21 cellular contexts compared by ENCODE assay signal in the genomic region with DNA sequence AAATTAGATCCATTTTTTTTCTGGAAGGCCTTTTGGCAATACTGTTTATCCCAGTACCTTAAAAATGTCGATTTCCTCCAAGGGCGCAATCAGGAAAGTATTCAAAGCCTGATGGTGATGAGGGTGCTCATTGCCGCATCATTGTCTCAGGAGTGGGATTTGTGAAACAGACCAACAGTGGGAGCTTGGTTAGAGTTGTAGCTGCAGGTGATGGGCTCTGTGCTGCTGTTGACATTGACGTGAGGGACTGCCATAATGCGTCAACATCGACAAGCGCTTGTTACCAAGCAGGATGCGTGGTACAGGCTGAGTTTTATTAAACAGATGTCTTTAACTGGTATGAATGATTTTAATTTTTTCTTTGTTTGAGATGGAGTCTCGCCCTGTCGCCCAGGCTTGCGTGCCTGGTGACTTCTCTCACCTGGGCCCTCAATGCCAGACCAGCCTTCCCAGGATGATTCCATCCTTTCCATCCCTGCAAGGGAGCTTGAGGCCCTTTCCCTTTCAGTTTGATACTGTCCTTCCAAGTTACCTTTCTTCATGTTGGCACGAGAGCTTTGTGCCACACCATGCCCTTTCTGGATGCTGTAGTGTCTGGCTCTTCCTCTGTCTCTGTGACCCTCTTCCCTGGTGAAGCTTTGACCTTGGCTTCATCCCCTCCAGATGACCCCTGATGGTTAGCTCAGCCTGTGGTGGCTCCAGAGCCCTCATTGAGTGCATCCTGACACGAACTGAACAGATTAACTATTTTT. TPM values are rescaled to one million over a fixed set of nuclear protein-coding genes. Genes with fewer than 3 reads are reported as not detected.
DNase-seq lines count a peak whose midpoint lies in the region; ATAC-seq and TF ChIP-seq lines count a peak whose summit lies in the region.
"Had no signal": no experiment of that assay in that cellular context is flagged by ENCODE, and none has a peak within 500 bp of the region (broad histone marks: within the 10 kb centered on the region; RNA-seq: fewer than 3 reads in every experiment).

No MANE protein-coding gene starts in this region.

- H3K4me1 Mint-ChIP-seq in activated naive CD8-positive, alpha-beta T cell (ENCODE audit: low read depth): peaks cover 79% of the 10 kb centered on the region
- peaks cover 63% of the 10 kb centered on the region for H3K4me1 Mint-ChIP-seq in activated naive CD8-positive, alpha-beta T cell treated with anti-CD3 and anti-CD28 coated beads for 36 hours
- H3K4me1 Mint-ChIP-seq in activated CD8-positive, alpha-beta T cell treated with anti-CD3 and anti-CD28 coated beads for 36 hours (ENCODE audit: low read depth): peaks cover 78% of the 10 kb centered on the region
- H3K4me1 Mint-ChIP-seq in immature natural killer cell: peaks cover 78 to 84% of the 10 kb centered on the region in 2 donors
- peaks cover 75% of the 10 kb centered on the region for H3K4me1 Mint-ChIP-seq in stimulated activated effector memory CD8-positive, alpha-beta T cell treated with anti-CD3 and anti-CD28 coated beads, Interleukin-12 subunit alpha, Interleukin-12 subunit beta, amount 100 ng/mL, for 72 hours

- peak overlapping the region; percentile 81 for H3K27ac Mint-ChIP-seq in activated naive CD8-positive, alpha-beta T cell
- no peak overlapping the region for H3K27ac Mint-ChIP-seq in activated naive CD8-positive, alpha-beta T cell treated with anti-CD3 and anti-CD28 coated beads for 36 hours
- peak overlapping the region; percentile 80 for H3K27ac Mint-ChIP-seq in activated CD8-positive, alpha-beta T cell treated with anti-CD3 and anti-CD28 coated beads for 36 hours
- peak overlapping the region; percentile 48 to 89 (median 84) for H3K27ac Mint-ChIP-seq in immature natural killer cell
- peak overlapping the region; percentile 75 for H3K27ac Mint-ChIP-seq in stimulated activated effector memory CD8-positive, alpha-beta T cell treated with anti-CD3 and anti-CD28 coated beads, Interleukin-12 subunit alpha, Interleukin-12 subunit beta, amount 100 ng/mL, for 72 hours

- 84 to 88% (median 86%) methylated on average over 13 of the region's 13 CpGs for WGBS in spleen, 5 donors

- DNase-seq in activated naive CD8-positive, alpha-beta T cell treated with anti-CD3 and anti-CD28 coated beads for 36 hours: no peak
- no peak for DNase-seq in activated CD8-positive, alpha-beta T cell treated with anti-CD3 and anti-CD28 coated beads for 36 hours
- DNase-seq in immature natural killer cell (no peak), dorsolateral prefrontal cortex (no peak), spleen (no peak)
- DNase-seq in stimulated activated effector memory CD8-positive, alpha-beta T cell treated with anti-CD3 and anti-CD28 coated beads, Interleukin-12 subunit alpha, Interleukin-12 subunit beta, amount 100 ng/mL, for 72 hours (ENCODE audit: low spot score in 2 of 2): no peak
- DNase-seq: activated CD8-positive, alpha-beta memory T cell treated with anti-CD3 and anti-CD28 coated beads, Interleukin-2, amount 50 U/mL, for 48 hours; aorta; DMS 273 treated with DMSO at 0.1 percent for 48 hours; hippocampal formation; MM.1S; NCI-H2081; NCI-H526 treated with DMSO at 0.1 percent for 48 hours; PC-9; psoas muscle; substantia nigra had no signal

- no peaks in the 10 kb centered on the region for H3K9me3 Mint-ChIP-seq in activated naive CD8-positive, alpha-beta T cell (ENCODE audit: low read depth)
- no peaks in the 10 kb centered on the region for H3K9me3 Mint-ChIP-seq in activated naive CD8-positive, alpha-beta T cell treated with anti-CD3 and anti-CD28 coated beads for 36 hours
- no peaks in the 10 kb centered on the region for H3K9me3 Mint-ChIP-seq in activated CD8-positive, alpha-beta T cell treated with anti-CD3 and anti-CD28 coated beads for 36 hours
- H3K9me3 Mint-ChIP-seq in immature natural killer cell: no peaks in the 10 kb centered on the region
- no peaks in the 10 kb centered on the region for H3K9me3 Mint-ChIP-seq in stimulated activated effector memory CD8-positive, alpha-beta T cell treated with anti-CD3 and anti-CD28 coated beads, Interleukin-12 subunit alpha, Interleukin-12 subunit beta, amount 100 ng/mL, for 72 hours

- intact Hi-C loops in activated CD8-positive, alpha-beta T cell treated with anti-CD3 and anti-CD28 coated beads for 36 hours (cut with micrococcal nuclease): no loop called here
- intact Hi-C loops in dorsolateral prefrontal cortex (cut with DNase I) (no loop called here), spleen (cut with DNase I; ENCODE audit: low total_unique reads) (loop anchor here (10.0 kb wide), 1 partner anchor 47 kb away; no protein-coding TSS in a partner anchor)

- CTCF ChIA-PET in activated CD8-positive, alpha-beta T cell treated with anti-CD3 and anti-CD28 coated beads for 36 hours (lab: Charles Lee): interaction anchor here (1.2 to 2.1 kb wide), 3 partner anchors 8 to 47 kb away, joined by 3 to 5 read pairs (median 5); no protein-coding TSS in a partner anchor

- H3K27ac ChIP-seq in dorsolateral prefrontal cortex: peak overlapping the region in 7 of 59 donors; percentile 5 to 36 (median 16)
- peak overlapping the region in 3 of 8 donors; percentile 2 to 41 (median 24) for H3K27ac ChIP-seq in spleen
- H3K27ac ChIP-seq: PC-9, VCaP had no signal

- TF ChIP-seq CTCF in activated CD8-positive, alpha-beta T cell treated with anti-CD3 and anti-CD28 coated beads for 36 hours (IDR thresholded peaks at IDR 0.05): no peak
- TF ChIP-seq CTCF in dorsolateral prefrontal cortex (IDR thresholded peaks at IDR 0.05 in 54 of 56, conservative IDR thresholded peaks at IDR 0.05 in 2 of 56; ENCODE audit: low read depth in 1 of 56, partially characterized antibody in 56 of 56) (no peak), spleen (IDR thresholded peaks at IDR 0.05 in 8 of 11, conservative IDR thresholded peaks at IDR 0.05 in 3 of 11) (no peak)

- TF ChIP-seq POLR2A in spleen (IDR thresholded peaks at IDR 0.05): no peak

- H3K27me3 Mint-ChIP-seq in activated naive CD8-positive, alpha-beta T cell: no peaks in the 10 kb centered on the region
- H3K27me3 Mint-ChIP-seq in activated naive CD8-positive, alpha-beta T cell treated with anti-CD3 and anti-CD28 coated beads for 36 hours: no peaks in the 10 kb centered on the region
- no peaks in the 10 kb centered on the region for H3K27me3 Mint-ChIP-seq in activated CD8-positive, alpha-beta T cell treated with anti-CD3 and anti-CD28 coated beads for 36 hours
- no peaks in the 10 kb centered on the region for H3K27me3 Mint-ChIP-seq in immature natural killer cell (ENCODE audit: low read depth in 3 of 3)

- peaks cover 0 to 89% (median 28%) of the 10 kb centered on the region in 6 donors for H3K36me3 ChIP-seq in spleen

- H3K27me3 ChIP-seq in dorsolateral prefrontal cortex: no peaks in the 10 kb centered on the region
- no peaks in the 10 kb centered on the region for H3K27me3 ChIP-seq in spleen (replicated peaks in 1 of 7)

- H3K9me3 ChIP-seq in spleen: no peaks in the 10 kb centered on the region
- H3K9me3 ChIP-seq: HAP-1, psoas muscle had no signal

- POLR2A ChIA-PET in activated CD8-positive, alpha-beta T cell treated with anti-CD3 and anti-CD28 coated beads for 36 hours (lab: Charles Lee): interaction anchor here (1.2 to 5.5 kb wide), 4 partner anchors 9 to 34 kb away, joined by 3 to 53 read pairs (median 5); partner anchors contain the start of gene MED15

- H3K4me1 ChIP-seq in spleen: peaks cover 19 to 95% (median 78%) of the 10 kb centered on the region in 6 donors
- H3K4me1 ChIP-seq: HAP-1 had no signal

- H3K4me3 Mint-ChIP-seq in activated naive CD8-positive, alpha-beta T cell: peak overlapping the region; percentile 14
- H3K4me3 Mint-ChIP-seq in activated naive CD8-positive, alpha-beta T cell treated with anti-CD3 and anti-CD28 coated beads for 36 hours: no peak overlapping the region
- no peak overlapping the region for H3K4me3 Mint-ChIP-seq in activated CD8-positive, alpha-beta T cell treated with anti-CD3 and anti-CD28 coated beads for 36 hours
- H3K4me3 Mint-ChIP-seq in immature natural killer cell: peak overlapping the region in 3 of 5 donors; percentile 4 to 42 (median 11)
- no peak overlapping the region for H3K4me3 Mint-ChIP-seq in stimulated activated effector memory CD8-positive, alpha-beta T cell treated with anti-CD3 and anti-CD28 coated beads, Interleukin-12 subunit alpha, Interleukin-12 subunit beta, amount 100 ng/mL, for 72 hours

- H3K4me3 ChIP-seq in dorsolateral prefrontal cortex: no peak overlapping the region
- no peak overlapping the region for H3K4me3 ChIP-seq in spleen
- H3K4me3 ChIP-seq: HAP-1, PC-9, psoas muscle had no signal

- H3K36me3 Mint-ChIP-seq in activated naive CD8-positive, alpha-beta T cell: peaks cover 14% of the 10 kb centered on the region
- peaks cover 49% of the 10 kb centered on the region for H3K36me3 Mint-ChIP-seq in activated naive CD8-positive, alpha-beta T cell treated with anti-CD3 and anti-CD28 coated beads for 36 hours
- peaks cover 43% of the 10 kb centered on the region for H3K36me3 Mint-ChIP-seq in activated CD8-positive, alpha-beta T cell treated with anti-CD3 and anti-CD28 coated beads for 36 hours (ENCODE audit: low read depth)
- H3K36me3 Mint-ChIP-seq in immature natural killer cell: peaks cover 0 to 11% (median 10%) of the 10 kb centered on the region in 3 donors
- peaks cover 93% of the 10 kb centered on the region for H3K36me3 Mint-ChIP-seq in stimulated activated effector memory CD8-positive, alpha-beta T cell treated with anti-CD3 and anti-CD28 coated beads, Interleukin-12 subunit alpha, Interleukin-12 subunit beta, amount 100 ng/mL, for 72 hours

- ATAC-seq in activated CD8-positive, alpha-beta T cell treated with anti-CD3 and anti-CD28 coated beads for 36 hours: no peak
- ATAC-seq in stimulated activated effector memory CD8-positive, alpha-beta T cell treated with anti-CD3 and anti-CD28 coated beads, Interleukin-12 subunit alpha, Interleukin-12 subunit beta, amount 100 ng/mL, for 72 hours: no peak
- ATAC-seq in HG02973 (IDR thresholded peaks at IDR 0.05; ENCODE audit: unreplicated experiment): no peak
- ATAC-seq: psoas muscle, SK-N-SH treated with all-trans-retinoic acid at 6 μM for 48 hours had no signal

RNA-seq across cellular contexts. Expression of gene MED15, which starts 10.6 kb away (rescaled TPM):
- total RNA-seq in activated naive CD8-positive, alpha-beta T cell treated with anti-CD3 and anti-CD28 coated beads for 36 hours: 10 to 100 TPM; 91.1 to 91.8 TPM
- total RNA-seq in activated CD8-positive, alpha-beta T cell treated with anti-CD3 and anti-CD28 coated beads for 36 hours: 100 to 1,000 TPM; 110 to 118 TPM
- polyA plus RNA-seq in immature natural killer cell: 10 to 100 TPM; 12.1 to 91.3 (median 23.0) TPM
- 100 to 1,000 TPM in 79 of 120 experiments, 10 to 100 TPM in 41; 83.5 to 133 (median 106) TPM for total RNA-seq in dorsolateral prefrontal cortex
- 100 to 1,000 TPM in 4 of 7 donors, 10 to 100 TPM in 3; 76.4 to 162 (median 118) TPM for total RNA-seq in spleen
- polyA plus RNA-seq in spleen: 10 to 100 TPM; 32.2 to 80.1 (median 78.3) TPM

RNA-seq across cellular contexts. Expression of gene KLHL22, which starts 22.4 kb away (rescaled TPM):
- 10 to 100 TPM; 11.2 to 12.3 TPM for total RNA-seq in activated naive CD8-positive, alpha-beta T cell treated with anti-CD3 and anti-CD28 coated beads for 36 hours
- 10 to 100 TPM; 16.3 to 17.9 TPM for total RNA-seq in activated CD8-positive, alpha-beta T cell treated with anti-CD3 and anti-CD28 coated beads for 36 hours
- polyA plus RNA-seq in immature natural killer cell: 10 to 100 TPM; 12.8 to 26.3 (median 26.1) TPM
- 10 to 100 TPM; 37.2 to 75.3 (median 54.7) TPM for total RNA-seq in dorsolateral prefrontal cortex
- 10 to 100 TPM; 20.9 to 40.6 (median 36.0) TPM for total RNA-seq in spleen
- 10 to 100 TPM; 14.0 to 20.8 (median 15.4) TPM for polyA plus RNA-seq in spleen

Comparison
In these comparisons a context has a peak if more than half of its experiments do, and no peak if none do; other contexts are left out.
1. H3K4me3 Mint-ChIP-seq: peak in activated naive CD8-positive, alpha-beta T cell (single experiment) and immature natural killer cell (3 of 5); none in activated naive CD8-positive, alpha-beta T cell treated with anti-CD3 and anti-CD28 coated beads for 36 hours (single experiment), activated CD8-positive, alpha-beta T cell treated with anti-CD3 and anti-CD28 coated beads for 36 hours (single experiment) and stimulated activated effector memory CD8-positive, alpha-beta T cell treated with anti-CD3 and anti-CD28 coated beads, Interleukin-12 subunit alpha, Interleukin-12 subunit beta, amount 100 ng/mL, for 72 hours (single experiment).